ENCODE assay signal across 1 cellular context in the genomic region with DNA sequence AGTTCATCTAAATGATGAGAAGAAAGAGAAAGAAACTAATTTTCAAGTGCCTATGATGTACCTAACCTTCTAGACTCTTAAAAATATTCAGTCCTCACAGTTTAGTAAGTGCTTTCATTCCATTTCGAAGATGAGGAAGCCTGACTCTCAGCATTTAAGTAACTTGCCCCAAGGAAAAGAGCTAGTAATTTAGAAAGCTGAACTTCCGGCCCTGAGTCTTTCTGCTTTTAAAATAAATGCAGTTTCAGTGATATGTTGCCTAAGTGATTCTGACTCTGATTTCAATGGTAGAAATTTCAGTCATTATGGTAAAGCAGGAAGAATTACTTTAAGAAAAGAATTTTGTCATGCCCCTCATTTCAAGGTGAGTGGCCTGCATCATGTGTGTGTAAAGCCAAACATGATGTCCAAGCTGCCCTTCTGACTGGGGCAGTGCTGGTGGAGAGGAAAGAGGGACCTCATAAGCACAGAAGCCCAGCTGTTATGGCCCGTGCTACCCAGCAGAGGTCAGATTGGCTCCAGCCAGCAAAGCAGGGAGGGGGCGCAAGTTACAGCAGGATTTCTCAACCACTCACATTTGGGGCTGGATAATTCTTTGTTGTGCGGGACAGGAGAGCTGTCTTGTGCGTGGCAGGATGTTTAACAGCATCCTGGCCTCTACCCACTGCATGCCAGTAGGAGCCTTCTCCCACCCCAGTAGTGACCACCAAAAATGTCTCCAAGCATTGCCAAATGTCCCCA.
A peak's percentile ranks its signal among the peaks of the same experiment; 100 is the strongest.
TF ChIP-seq lines count a peak whose summit lies in the region.

No MANE protein-coding gene starts in this region.

TF ChIP-seq in SK-N-SH, 30 proteins besides CTCF, POLR2A, EP300 and RAD21:
- TF ChIP-seq, protein P1, sequence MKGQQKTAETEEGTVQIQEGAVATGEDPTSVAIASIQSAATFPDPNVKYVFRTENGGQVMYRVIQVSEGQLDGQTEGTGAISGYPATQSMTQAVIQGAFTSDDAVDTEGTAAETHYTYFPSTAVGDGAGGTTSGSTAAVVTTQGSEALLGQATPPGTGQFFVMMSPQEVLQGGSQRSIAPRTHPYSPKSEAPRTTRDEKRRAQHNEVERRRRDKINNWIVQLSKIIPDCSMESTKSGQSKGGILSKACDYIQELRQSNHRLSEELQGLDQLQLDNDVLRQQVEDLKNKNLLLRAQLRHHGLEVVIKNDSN (IDR thresholded peaks at IDR 0.05; ENCODE audit: borderline replicate concordance, low read depth), result no peak
- TF ChIP-seq FOXM1 (IDR thresholded peaks at IDR 0.05; ENCODE audit: low read depth) (no peak), TAF1 (IDR thresholded peaks at IDR 0.05; ENCODE audit: borderline replicate concordance, low read depth, low read length) (no peak), MEF2A (IDR thresholded peaks at IDR 0.05; ENCODE audit: borderline replicate concordance, low read depth) (no peak), GATA2 (CRISPR knock-in tag; IDR thresholded peaks at IDR 0.05) (no peak), SMC3 (IDR thresholded peaks at IDR 0.05; ENCODE audit: low read depth, low read length) (0 out of 2 replicates have a peak, but pooled peaks have one; percentile 16)
- TF ChIP-seq, protein P2, sequence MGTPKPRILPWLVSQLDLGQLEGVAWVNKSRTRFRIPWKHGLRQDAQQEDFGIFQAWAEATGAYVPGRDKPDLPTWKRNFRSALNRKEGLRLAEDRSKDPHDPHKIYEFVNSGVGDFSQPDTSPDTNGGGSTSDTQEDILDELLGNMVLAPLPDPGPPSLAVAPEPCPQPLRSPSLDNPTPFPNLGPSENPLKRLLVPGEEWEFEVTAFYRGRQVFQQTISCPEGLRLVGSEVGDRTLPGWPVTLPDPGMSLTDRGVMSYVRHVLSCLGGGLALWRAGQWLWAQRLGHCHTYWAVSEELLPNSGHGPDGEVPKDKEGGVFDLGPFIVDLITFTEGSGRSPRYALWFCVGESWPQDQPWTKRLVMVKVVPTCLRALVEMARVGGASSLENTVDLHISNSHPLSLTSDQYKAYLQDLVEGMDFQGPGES (IDR thresholded peaks at IDR 0.05; ENCODE audit: low read depth, low read length), result no peak
TF ChIP-seq in SK-N-SH: peak in this region for 1.
